ENCODE assay signal across 2 cellular contexts in genomic region chr5:1224631-1225030, GRCh38.
A peak's percentile ranks its signal among the peaks of the same experiment; 100 is the strongest.
TF ChIP-seq lines count a peak whose summit lies in the region.

No MANE protein-coding gene starts in this region.

TF ChIP-seq in HepG2, 621 proteins besides CTCF, POLR2A, EP300 and RAD21:
- TF ChIP-seq ZNF263 (CRISPR knock-in tag; IDR thresholded peaks at IDR 0.05) (peak; percentile 57; the same call in 1 of the 2 replicates), PCBP1 (IDR thresholded peaks at IDR 0.05; ENCODE audit: borderline replicate concordance, low read depth, low read length) (no peak)

TF ChIP-seq in WTC11, 78 proteins besides CTCF, POLR2A, EP300 and RAD21:
- TF ChIP-seq, protein P1, sequence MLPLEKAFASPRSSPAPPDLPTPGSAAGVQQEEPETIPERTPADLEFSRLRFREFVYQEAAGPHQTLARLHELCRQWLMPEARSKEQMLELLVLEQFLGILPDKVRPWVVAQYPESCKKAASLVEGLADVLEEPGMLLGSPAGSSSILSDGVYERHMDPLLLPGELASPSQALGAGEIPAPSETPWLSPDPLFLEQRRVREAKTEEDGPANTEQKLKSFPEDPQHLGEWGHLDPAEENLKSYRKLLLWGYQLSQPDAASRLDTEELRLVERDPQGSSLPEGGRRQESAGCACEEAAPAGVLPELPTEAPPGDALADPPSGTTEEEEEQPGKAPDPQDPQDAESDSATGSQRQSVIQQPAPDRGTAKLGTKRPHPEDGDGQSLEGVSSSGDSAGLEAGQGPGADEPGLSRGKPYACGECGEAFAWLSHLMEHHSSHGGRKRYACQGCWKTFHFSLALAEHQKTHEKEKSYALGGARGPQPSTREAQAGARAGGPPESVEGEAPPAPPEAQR (CRISPR knock-in tag; IDR thresholded peaks at IDR 0.05), result no peak
- TF ChIP-seq ZNF423 (CRISPR knock-in tag; IDR thresholded peaks at IDR 0.05) (no peak), NR3C1 (CRISPR knock-in tag; conservative IDR thresholded peaks at IDR 0.05; ENCODE audit: low read depth) (no peak), GABPB1 (CRISPR knock-in tag; IDR thresholded peaks at IDR 0.05) (no peak), NR2C2 (CRISPR knock-in tag; IDR thresholded peaks at IDR 0.05) (no peak), ZNF263 (CRISPR knock-in tag; IDR thresholded peaks at IDR 0.05; ENCODE audit: low read depth) (0 out of 2 replicates have a peak, but pooled peaks have one; percentile 42), ZBTB43 (CRISPR knock-in tag; IDR thresholded peaks at IDR 0.05) (no peak)
TF ChIP-seq in WTC11: peak in this region for 1.
